8 cellular contexts compared by ENCODE assay signal in genomic region chr6:152982768-152983636, GRCh38. TPM values are rescaled to one million over a fixed set of nuclear protein-coding genes. Genes with fewer than 3 reads are reported as not detected.
DNase-seq lines count a peak whose midpoint lies in the region; FAIRE-seq and TF ChIP-seq lines count a peak whose summit lies in the region.

A gene with protein sequence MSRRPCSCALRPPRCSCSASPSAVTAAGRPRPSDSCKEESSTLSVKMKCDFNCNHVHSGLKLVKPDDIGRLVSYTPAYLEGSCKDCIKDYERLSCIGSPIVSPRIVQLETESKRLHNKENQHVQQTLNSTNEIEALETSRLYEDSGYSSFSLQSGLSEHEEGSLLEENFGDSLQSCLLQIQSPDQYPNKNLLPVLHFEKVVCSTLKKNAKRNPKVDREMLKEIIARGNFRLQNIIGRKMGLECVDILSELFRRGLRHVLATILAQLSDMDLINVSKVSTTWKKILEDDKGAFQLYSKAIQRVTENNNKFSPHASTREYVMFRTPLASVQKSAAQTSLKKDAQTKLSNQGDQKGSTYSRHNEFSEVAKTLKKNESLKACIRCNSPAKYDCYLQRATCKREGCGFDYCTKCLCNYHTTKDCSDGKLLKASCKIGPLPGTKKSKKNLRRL (minus strand): TSS chr6:152983041. CDS start chr6:152982959, 82 bp downstream.

- no peaks in the 10 kb centered on the region for H3K27me3 ChIP-seq in neuronal stem cell (ENCODE audit: control insufficient read depth in 3 of 3, insufficient read depth in 3 of 3, low read depth in 1 of 3, low read length in 3 of 3)

- H2BK5ac ChIP-seq in neuronal stem cell (ENCODE audit: low read length): peak within 1 kb of the TSS; percentile 93

- FAIRE-seq in frontal cortex (lab: Jason Lieb, UNC): peak; percentile 78

- peaks cover 0 to 9% of the 10 kb centered on the region in 2 donors for H3K9me3 ChIP-seq in neuronal stem cell (replicated peaks in 1 of 2; ENCODE audit: control insufficient read depth in 2 of 2, insufficient read depth in 1 of 2, low read depth in 1 of 2, low read length in 2 of 2)

- CTCF ChIA-PET in activated naive CD4-positive, alpha-beta T cell treated with anti-CD3 and anti-CD28 coated beads for 36 hours (lab: Charles Lee): interaction anchor here (0.8 to 1.3 kb wide), 3 partner anchors 17 to 42 kb away, joined by 3 to 4 read pairs (median 3); no protein-coding TSS in a partner anchor

- no peak within 1 kb of the TSS for H4K91ac ChIP-seq in neuronal stem cell (ENCODE audit: low read depth, low read length, poor library complexity)

- TF ChIP-seq CTCF in HFF-Myc (IDR thresholded peaks at IDR 0.05; ENCODE audit: low read depth, low read length, missing control alignments): no peak

- peaks cover 2% of the 10 kb centered on the region for H3K79me1 ChIP-seq in neuronal stem cell (ENCODE audit: low read depth, low read length)

- H3K27ac ChIP-seq in neuronal stem cell (replicated peaks; ENCODE audit: low read length) (peak within 1 kb of the TSS; percentile 95), substantia nigra (ENCODE audit: low read depth, low read length, poor library complexity, severe bottlenecking) (peak within 1 kb of the TSS; percentile 93)

- H3K4me1 ChIP-seq in neuronal stem cell (ENCODE audit: control insufficient read depth in 2 of 2, insufficient read depth in 1 of 2, low read depth in 1 of 2, low read length in 2 of 2): peaks cover 6 to 19% of the 10 kb centered on the region in 2 donors

- H3K27ac Mint-ChIP-seq in activated naive CD4-positive, alpha-beta T cell treated with anti-CD3 and anti-CD28 coated beads for 36 hours: peak within 1 kb of the TSS; percentile 100

- H3K9ac ChIP-seq in neuronal stem cell (ENCODE audit: low read depth, low read length, poor library complexity): peak within 1 kb of the TSS; percentile 93

- peaks cover 44% of the 10 kb centered on the region for H3K4me1 Mint-ChIP-seq in activated naive CD4-positive, alpha-beta T cell treated with anti-CD3 and anti-CD28 coated beads for 36 hours (ENCODE audit: low read depth)

- H3K9me3 Mint-ChIP-seq in activated naive CD4-positive, alpha-beta T cell treated with anti-CD3 and anti-CD28 coated beads for 36 hours: no peaks in the 10 kb centered on the region

- H3K18ac ChIP-seq in neuronal stem cell (ENCODE audit: low read length): peak within 1 kb of the TSS; percentile 97

- H2BK120ac ChIP-seq in neuronal stem cell (ENCODE audit: low read depth, low read length): no peak within 1 kb of the TSS

- H4K8ac ChIP-seq in neuronal stem cell (ENCODE audit: low read depth, low read length): no peak within 1 kb of the TSS

- no peak within 1 kb of the TSS for H2BK12ac ChIP-seq in neuronal stem cell (ENCODE audit: low read length)

- peak within 1 kb of the TSS; percentile 98 for H2AK5ac ChIP-seq in neuronal stem cell (ENCODE audit: low read depth, low read length)

- H3K27me3 Mint-ChIP-seq in activated naive CD4-positive, alpha-beta T cell treated with anti-CD3 and anti-CD28 coated beads for 36 hours (ENCODE audit: low read depth): no peaks in the 10 kb centered on the region

- intact Hi-C loops in activated naive CD4-positive, alpha-beta T cell treated with anti-CD3 and anti-CD28 coated beads for 36 hours (cut with micrococcal nuclease): loop anchor here (1.0 to 5.0 kb wide), 11 partner anchors 19 to 1752 kb away; partner anchors contain the start of genes MTRF1L, RMND1 and ZBTB2

- peak within 1 kb of the TSS; percentile 38 for H3K14ac ChIP-seq in neuronal stem cell (ENCODE audit: low read length)

- peak within 1 kb of the TSS; percentile 74 for H3K4me2 ChIP-seq in neuronal stem cell (ENCODE audit: insufficient read depth, low read length, poor library complexity, severe bottlenecking)

- peak within 1 kb of the TSS; percentile 53 for H3K4ac ChIP-seq in neuronal stem cell (ENCODE audit: low read length)

- WGBS in neuronal stem cell (ENCODE audit: extremely low coverage in 2 of 2, insufficient read length in 2 of 2, insufficient replicate concordance in 1 of 2), 2 donors: no CpG with 5 or more reads among the region's 82 CpGs

- peaks cover 2 to 55% of the 10 kb centered on the region in 2 donors for H3K36me3 ChIP-seq in neuronal stem cell (replicated peaks in 1 of 2; ENCODE audit: control insufficient read depth in 2 of 2, insufficient read depth in 2 of 2, low read length in 2 of 2)

- peak within 1 kb of the TSS; percentile 90 for H2AFZ ChIP-seq in neuronal stem cell (ENCODE audit: low read length)

- no peak within 1 kb of the TSS for H2BK15ac ChIP-seq in neuronal stem cell (ENCODE audit: low read length)

- H3K36me3 Mint-ChIP-seq in activated naive CD4-positive, alpha-beta T cell treated with anti-CD3 and anti-CD28 coated beads for 36 hours (ENCODE audit: low read depth): peaks cover 52% of the 10 kb centered on the region

- H3K4me3 ChIP-seq in HFF-Myc (replicated peaks; ENCODE audit: low read depth, low read length): peak within 1 kb of the TSS; percentile 94
- peak within 1 kb of the TSS; percentile 77 to 98 for H3K4me3 ChIP-seq in neuronal stem cell (ENCODE audit: low read length in 2 of 2)

- DNase-seq in GM03348 (ENCODE audit: low spot score): peak; percentile 99
- DNase-seq in HFF-Myc (ENCODE audit: extremely low read depth, low read depth): peak; percentile 85
- peak; percentile 97 for DNase-seq in NAMALWA (ENCODE audit: low spot score)
- peak; percentile 98 for DNase-seq in SK-N-DZ (ENCODE audit: low spot score)
- peak; percentile 97 for DNase-seq in activated naive CD4-positive, alpha-beta T cell treated with anti-CD3 and anti-CD28 coated beads for 36 hours
- peak; percentile 96 to 97 for DNase-seq in frontal cortex (ENCODE audit: low spot score in 2 of 2)
- DNase-seq in neuronal stem cell (ENCODE audit: low spot score): peak; percentile 96
- peak; percentile 87 to 98 (median 95) for DNase-seq in substantia nigra (lab: John Stamatoyannopoulos, UW)

- peak within 1 kb of the TSS; percentile 99 for H3K4me3 Mint-ChIP-seq in activated naive CD4-positive, alpha-beta T cell treated with anti-CD3 and anti-CD28 coated beads for 36 hours

- peak within 1 kb of the TSS; percentile 91 for H3K23ac ChIP-seq in neuronal stem cell (ENCODE audit: low read depth, low read length, poor library complexity)

RNA-seq across cellular contexts. Expression of the gene that starts here (rescaled TPM):
- polyA plus RNA-seq in SK-N-DZ (2014; cell fraction: cytosol; rRNA removed): 64.2 and 68.7 TPM in 2 replicates
- polyA plus RNA-seq in SK-N-DZ (2014; cell fraction: nucleus; rRNA removed): 56.6 and 57.2 TPM in 2 replicates
- total RNA-seq in activated naive CD4-positive, alpha-beta T cell treated with anti-CD3 and anti-CD28 coated beads for 36 hours: 10 to 100 TPM; 61.4 to 62.3 TPM
- 8.6 TPM for total RNA-seq in frontal cortex
- polyA plus RNA-seq in neuronal stem cell (2013, experiment 1 of 2): 46.6 TPM
- polyA plus RNA-seq in neuronal stem cell (2013, experiment 2 of 2): 48.0 TPM

Comparison
In these comparisons a context has a peak if more than half of its experiments do, and no peak if none do; other contexts are left out.
1. Peak in every context shown above with its lines: DNase-seq, H3K4me3 ChIP-seq and H3K27ac ChIP-seq.